ENCODE assay signal across 23 cellular contexts in the genomic region with DNA sequence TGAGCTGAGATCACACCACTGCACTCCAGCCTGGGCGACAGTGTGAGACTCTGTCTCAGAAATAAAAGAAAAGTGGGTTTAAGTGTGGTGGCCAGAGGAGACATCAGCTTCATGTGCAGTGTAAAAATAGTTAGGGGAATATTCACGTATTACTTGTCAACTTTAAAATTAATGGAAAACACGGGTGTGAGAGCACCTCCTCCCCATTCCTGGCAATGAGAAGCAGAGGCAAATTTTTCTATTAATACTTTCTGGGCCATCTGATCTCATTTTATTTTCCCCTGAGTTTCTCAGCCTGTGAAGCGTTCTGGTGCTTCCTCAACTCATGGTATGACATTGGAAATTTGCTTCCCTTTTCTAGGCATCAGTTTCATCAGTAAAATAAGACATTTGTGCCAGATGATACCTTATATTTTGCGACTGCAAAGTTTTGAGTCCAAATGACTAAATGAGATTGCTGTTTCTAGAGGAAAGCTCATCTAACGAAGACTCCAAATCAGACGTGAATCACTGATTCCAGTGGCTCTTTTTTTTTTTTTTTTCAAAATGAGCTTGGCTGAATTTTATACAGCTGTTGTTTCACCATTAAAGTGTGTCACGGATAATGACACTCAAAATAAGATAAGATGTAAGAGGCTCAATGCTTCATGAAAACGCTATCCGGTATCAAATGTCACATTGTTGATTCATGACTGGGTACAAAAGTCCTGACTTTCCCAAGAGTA.
DNase-seq lines count a peak whose midpoint lies in the region; ATAC-seq and TF ChIP-seq lines count a peak whose summit lies in the region.
"Had no signal": no experiment of that assay in that cellular context is flagged by ENCODE, and none has a peak within 500 bp of the region (broad histone marks: within the 10 kb centered on the region; RNA-seq: fewer than 3 reads in every experiment).

No MANE protein-coding gene starts in this region.

- TF ChIP-seq POLR2A in gastroesophageal sphincter (IDR thresholded peaks at IDR 0.05) = no peak

- intact Hi-C loops in Right ventricle myocardium inferior (cut with DNase I) = no loop called here

- H3K4me3 ChIP-seq in right atrium auricular region = no peak overlapping the region
- H3K4me3 ChIP-seq in SJCRH30 = no peak overlapping the region
- no peak overlapping the region for H3K4me3 ChIP-seq in gastroesophageal sphincter
- H3K4me3 ChIP-seq in H7 (ENCODE audit: insufficient read depth, low read depth, low read length) = no peak overlapping the region
- H3K4me3 ChIP-seq: dorsolateral prefrontal cortex, stomach, transverse colon had no signal

- no peaks in the 10 kb centered on the region for H3K36me3 ChIP-seq in right atrium auricular region
- no peaks in the 10 kb centered on the region for H3K36me3 ChIP-seq in SJCRH30
- H3K36me3 ChIP-seq in gastroesophageal sphincter = no peaks in the 10 kb centered on the region
- H3K36me3 ChIP-seq in H7 (replicated peaks; ENCODE audit: control insufficient read depth, insufficient read depth, low read length) = no peaks in the 10 kb centered on the region
- H3K36me3 ChIP-seq: stomach, transverse colon had no signal

- no peak for TF ChIP-seq EP300 in gastroesophageal sphincter (IDR thresholded peaks at IDR 0.05)

- TF ChIP-seq CTCF in right atrium auricular region (IDR thresholded peaks at IDR 0.05) = no peak
- TF ChIP-seq CTCF in gastroesophageal sphincter (IDR thresholded peaks at IDR 0.05) = no peak

- no peaks in the 10 kb centered on the region for H3K9me3 ChIP-seq in right atrium auricular region
- H3K9me3 ChIP-seq in SJCRH30 (replicated peaks) = no peaks in the 10 kb centered on the region; the same call in 1 of the 2 replicates
- H3K9me3 ChIP-seq in gastroesophageal sphincter = no peaks in the 10 kb centered on the region
- H3K9me3 ChIP-seq: stomach, transverse colon had no signal

- no peaks in the 10 kb centered on the region for H3K9me3 Mint-ChIP-seq in activated T-cell treated with anti-CD3 and anti-CD28 coated beads, Interleukin-2, amount 50 U/mL, for 4 hours
- H3K9me3 Mint-ChIP-seq: activated CD4-positive, alpha-beta memory T cell treated with anti-CD3 and anti-CD28 coated beads for 36 hours had no signal

- ATAC-seq in Right ventricle myocardium inferior = peak; percentile 28
- ATAC-seq in gastroesophageal sphincter = peak; percentile 68
- ATAC-seq in HG03108 (IDR thresholded peaks at IDR 0.05; ENCODE audit: unreplicated experiment) = no peak
- ATAC-seq in activated T-cell treated with anti-CD3 and anti-CD28 coated beads, Interleukin-2, amount 50 U/mL, for 4 hours = no peak

- peak overlapping the region in 1 of 2 donors; percentile 35 for H3K27ac ChIP-seq in right atrium auricular region
- H3K27ac ChIP-seq in SJCRH30 = peak overlapping the region; percentile 67
- H3K27ac ChIP-seq in gastroesophageal sphincter = peak overlapping the region; percentile 16 to 56 (median 52)
- H3K27ac ChIP-seq: dorsolateral prefrontal cortex, stomach, transverse colon had no signal

- no peaks in the 10 kb centered on the region for H3K27me3 ChIP-seq in right atrium auricular region
- no peaks in the 10 kb centered on the region for H3K27me3 ChIP-seq in SJCRH30
- H3K27me3 ChIP-seq in gastroesophageal sphincter = no peaks in the 10 kb centered on the region
- no peaks in the 10 kb centered on the region for H3K27me3 ChIP-seq in H7 (ENCODE audit: control insufficient read depth, insufficient read depth, low read length)
- H3K27me3 ChIP-seq: stomach, transverse colon had no signal

- H3K4me3 Mint-ChIP-seq in activated T-cell treated with anti-CD3 and anti-CD28 coated beads, Interleukin-2, amount 50 U/mL, for 4 hours = no peak overlapping the region
- H3K4me3 Mint-ChIP-seq: activated CD4-positive, alpha-beta memory T cell treated with anti-CD3 and anti-CD28 coated beads for 36 hours; naive B cell had no signal

- WGBS in gastroesophageal sphincter (ENCODE audit: low coverage in 1 of 2), 2 donors = 26 to 32% methylated on average over 10 of the region's 10 CpGs

- DNase-seq in Right ventricle myocardium inferior (ENCODE audit: missing footprints) (no peak), right atrium auricular region (ENCODE audit: low spot score) (no peak), SJCRH30 (peak in 1 of 2 experiments; percentile 70), stromal cell of bone marrow (ENCODE audit: low read depth) (peak; percentile 25), H7 (no peak)
- no peak for DNase-seq in activated T-cell treated with anti-CD3 and anti-CD28 coated beads, Interleukin-2, amount 50 U/mL, for 4 hours
- DNase-seq: activated CD4-positive, alpha-beta memory T cell treated with anti-CD3 and anti-CD28 coated beads for 36 hours; activated naive CD4-positive, alpha-beta T cell treated with Interleukin-2 at 50 U/mL for 16 hours; activated T-cell treated with anti-CD3 and anti-CD28 coated beads for 4 hours; amygdala; C1 segment of cervical spinal cord; central memory CD4-positive, alpha-beta T cell; dorsolateral prefrontal cortex; kidney glomerular epithelial cell; MM.1S; naive B cell; NCI-H1417 treated with DMSO at 0.1 percent for 48 hours; occipital lobe; stomach; SW 1271; transverse colon had no signal

- H3K27me3 Mint-ChIP-seq in activated T-cell treated with anti-CD3 and anti-CD28 coated beads, Interleukin-2, amount 50 U/mL, for 4 hours (ENCODE audit: low read depth) = peaks cover 4% of the 10 kb centered on the region
- H3K27me3 Mint-ChIP-seq: naive B cell had no signal

- no peaks in the 10 kb centered on the region for H3K36me3 Mint-ChIP-seq in activated T-cell treated with anti-CD3 and anti-CD28 coated beads, Interleukin-2, amount 50 U/mL, for 4 hours (ENCODE audit: insufficient read depth)
- H3K36me3 Mint-ChIP-seq: activated CD4-positive, alpha-beta memory T cell treated with anti-CD3 and anti-CD28 coated beads for 36 hours; naive B cell had no signal

- no peaks in the 10 kb centered on the region for H3K4me1 Mint-ChIP-seq in activated T-cell treated with anti-CD3 and anti-CD28 coated beads, Interleukin-2, amount 50 U/mL, for 4 hours (ENCODE audit: low read depth)
- H3K4me1 Mint-ChIP-seq: naive B cell had no signal

- H3K4me1 ChIP-seq in right atrium auricular region (no peaks in the 10 kb centered on the region), SJCRH30 (peaks cover 16% of the 10 kb centered on the region), gastroesophageal sphincter (peaks cover 0 to 12% (median 0%) of the 10 kb centered on the region in 3 donors)
- H3K4me1 ChIP-seq: stomach, transverse colon had no signal

Comparison
In these comparisons a context has a peak if more than half of its experiments do, and no peak if none do; other contexts are left out.
1. ATAC-seq: peak in Right ventricle myocardium inferior (single experiment) and gastroesophageal sphincter (single experiment); none in HG03108 (single experiment) and activated T-cell treated with anti-CD3 and anti-CD28 coated beads, Interleukin-2, amount 50 U/mL, for 4 hours (0 of 2).